Comparison of ENCODE assay signal across 1 cellular context in genomic region chr15:41828747-41829270, GRCh38.
TF ChIP-seq lines count a peak whose summit lies in the region.

No MANE protein-coding gene starts in this region.

TF ChIP-seq in GM12878, 131 proteins besides CTCF, POLR2A, EP300 and RAD21 (continued from another document):
- no peak for TF ChIP-seq BCL3 (IDR thresholded peaks at IDR 0.05; ENCODE audit: borderline replicate concordance, insufficient read depth, low read depth, low read length, poor library complexity, severe bottlenecking)
- TF ChIP-seq KLF5 (IDR thresholded peaks at IDR 0.05; ENCODE audit: partially characterized antibody), result no peak
- no peak for TF ChIP-seq ZNF207 (IDR thresholded peaks at IDR 0.05; ENCODE audit: borderline replicate concordance)
- TF ChIP-seq GABPA (IDR thresholded peaks at IDR 0.05; ENCODE audit: low read depth), result no peak
